Comparison of ENCODE assay signal across 10 cellular contexts in the genomic region with DNA sequence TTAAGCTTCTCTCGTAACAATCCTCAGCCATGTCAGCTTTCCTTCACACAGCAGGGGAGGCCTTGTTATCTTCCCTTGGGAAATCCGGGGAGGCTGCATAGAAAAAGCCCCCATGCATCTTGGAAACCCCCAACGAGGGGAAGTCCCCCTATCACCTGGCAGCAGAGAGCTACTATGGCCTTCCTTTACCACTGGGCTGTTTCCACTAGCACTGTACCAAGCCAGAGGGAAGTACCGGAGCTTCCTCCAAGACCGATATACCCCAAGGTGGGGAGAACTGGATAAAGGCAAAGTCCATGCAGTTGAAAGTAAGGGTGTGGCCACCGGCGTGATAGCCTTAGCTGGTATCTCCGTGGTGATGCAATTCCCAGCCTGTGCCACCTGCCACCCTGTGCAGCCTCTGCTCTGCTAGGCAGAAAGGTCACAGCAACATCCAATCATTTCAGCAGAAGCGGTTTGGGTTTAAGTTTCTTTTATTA.
DNase-seq lines count a peak whose midpoint lies in the region; ATAC-seq and TF ChIP-seq lines count a peak whose summit lies in the region.
"Had no signal": no experiment of that assay in that cellular context is flagged by ENCODE, and none has a peak within 500 bp of the region (broad histone marks: within the 10 kb centered on the region; RNA-seq: fewer than 3 reads in every experiment).

No MANE protein-coding gene starts in this region.

- CTCF ChIA-PET in HEK293 (lab: Yijun Ruan, JAX), result interaction anchor here (1.1 to 4.7 kb wide), 3 partner anchors 10 to 78 kb away, joined by 3 to 40 read pairs (median 5); no protein-coding TSS in a partner anchor

- no peak overlapping the region for H3K4me3 Mint-ChIP-seq in activated T-cell treated with anti-CD3 and anti-CD28 coated beads, Interleukin-2, amount 50 U/mL, for 24 hours

- no peaks in the 10 kb centered on the region for H3K27me3 ChIP-seq in muscle layer of duodenum (ENCODE audit: low read depth, low read length)
- H3K27me3 ChIP-seq: ascending aorta had no signal

- H3K36me3 ChIP-seq in HEK293 (ENCODE audit: control insufficient read depth in 2 of 2, insufficient read depth in 1 of 2, low read length in 2 of 2) (no peaks in the 10 kb centered on the region), muscle layer of duodenum (ENCODE audit: control insufficient read depth in 1 of 2, insufficient read depth in 2 of 2, low read length in 2 of 2) (no peaks in the 10 kb centered on the region)
- H3K36me3 ChIP-seq: ascending aorta, neutrophil had no signal

- DNase-seq in OCI-M1 (lab: John Stamatoyannopoulos, UW) (peak; percentile 43), foreskin melanocyte (no peak)
- DNase-seq in activated T-cell treated with anti-CD3 and anti-CD28 coated beads, Interleukin-2, amount 50 U/mL, for 24 hours, result no peak
- DNase-seq: MM.1S had no signal

- peaks cover 14% of the 10 kb centered on the region for H3K4me1 Mint-ChIP-seq in activated T-cell treated with anti-CD3 and anti-CD28 coated beads, Interleukin-2, amount 50 U/mL, for 24 hours (ENCODE audit: low read depth)

- H3K4me1 ChIP-seq in HEK293 (ENCODE audit: control insufficient read depth, insufficient read depth, low read length) (0 out of 2 replicates have a peak, but pooled peaks cover under 1% of the 10 kb centered on the region), muscle layer of duodenum (ENCODE audit: control insufficient read depth in 1 of 2, insufficient read depth in 2 of 2, low read length in 2 of 2) (peaks cover 4 to 10% of the 10 kb centered on the region in 2 donors)

- no peaks in the 10 kb centered on the region for H3K9me3 Mint-ChIP-seq in activated T-cell treated with anti-CD3 and anti-CD28 coated beads, Interleukin-2, amount 50 U/mL, for 24 hours

- H3K36me3 Mint-ChIP-seq in activated T-cell treated with anti-CD3 and anti-CD28 coated beads, Interleukin-2, amount 50 U/mL, for 24 hours (ENCODE audit: low read depth), result no peaks in the 10 kb centered on the region

- H3K9me3 ChIP-seq in HEK293 (ENCODE audit: control insufficient read depth, insufficient read depth, low read depth, low read length) (no peaks in the 10 kb centered on the region), muscle layer of duodenum (ENCODE audit: control insufficient read depth in 1 of 2, low read length in 2 of 2) (no peaks in the 10 kb centered on the region)
- H3K9me3 ChIP-seq: ascending aorta, neutrophil had no signal

- peak; percentile 38 for ATAC-seq in GM18861 (IDR thresholded peaks at IDR 0.05; ENCODE audit: unreplicated experiment)
- no peak for ATAC-seq in GM18867 (IDR thresholded peaks at IDR 0.05; ENCODE audit: unreplicated experiment)

- POLR2A ChIA-PET in HEK293 (lab: Yijun Ruan, JAX), result interaction anchor here (0.8 kb wide), 1 partner anchor 17 kb away, joined by 3 read pairs; no protein-coding TSS in a partner anchor

- no peak overlapping the region for H3K27ac ChIP-seq in HEK293 (ENCODE audit: extremely low read depth, low read depth, low read length)
- H3K27ac ChIP-seq in muscle layer of duodenum (ENCODE audit: low read length), result peak overlapping the region; percentile 51
- H3K27ac ChIP-seq: ascending aorta, neutrophil had no signal

- H3K4me3 ChIP-seq in HEK293 (ENCODE audit: low read depth, low read length), result no peak overlapping the region
- H3K4me3 ChIP-seq in muscle layer of duodenum (ENCODE audit: low read depth in 1 of 2, low read length in 2 of 2), result no peak overlapping the region
- H3K4me3 ChIP-seq: ascending aorta had no signal

- TF ChIP-seq CTCF in HEK293 (tag by site-specific recombination; IDR thresholded peaks at IDR 0.05), result no peak

- no peak overlapping the region for H3K27ac Mint-ChIP-seq in activated T-cell treated with anti-CD3 and anti-CD28 coated beads, Interleukin-2, amount 50 U/mL, for 24 hours

- H3K27me3 Mint-ChIP-seq in activated T-cell treated with anti-CD3 and anti-CD28 coated beads, Interleukin-2, amount 50 U/mL, for 24 hours, result peaks cover 24% of the 10 kb centered on the region

TF ChIP-seq in HEK293, 187 proteins besides CTCF, POLR2A, EP300 and RAD21 (continues in another document):
- peak; percentile 81 for TF ChIP-seq GLIS1 (tag by site-specific recombination; IDR thresholded peaks at IDR 0.05)
- TF ChIP-seq ZNF596 (tag by site-specific recombination; IDR thresholded peaks at IDR 0.05), result no peak
- TF ChIP-seq ZNF843 (tag by site-specific recombination; IDR thresholded peaks at IDR 0.05), result no peak
- no peak for TF ChIP-seq ZNF561 (tag by site-specific recombination; IDR thresholded peaks at IDR 0.05; ENCODE audit: borderline replicate concordance)
- TF ChIP-seq, protein P1, sequence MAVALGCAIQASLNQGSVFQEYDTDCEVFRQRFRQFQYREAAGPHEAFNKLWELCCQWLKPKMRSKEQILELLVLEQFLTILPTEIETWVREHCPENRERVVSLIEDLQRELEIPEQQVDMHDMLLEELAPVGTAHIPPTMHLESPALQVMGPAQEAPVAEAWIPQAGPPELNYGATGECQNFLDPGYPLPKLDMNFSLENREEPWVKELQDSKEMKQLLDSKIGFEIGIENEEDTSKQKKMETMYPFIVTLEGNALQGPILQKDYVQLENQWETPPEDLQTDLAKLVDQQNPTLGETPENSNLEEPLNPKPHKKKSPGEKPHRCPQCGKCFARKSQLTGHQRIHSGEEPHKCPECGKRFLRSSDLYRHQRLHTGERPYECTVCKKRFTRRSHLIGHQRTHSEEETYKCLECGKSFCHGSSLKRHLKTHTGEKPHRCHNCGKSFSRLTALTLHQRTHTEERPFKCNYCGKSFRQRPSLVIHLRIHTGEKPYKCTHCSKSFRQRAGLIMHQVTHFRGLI (tag by site-specific recombination; IDR thresholded peaks at IDR 0.05), result peak; percentile 34; the same call in 1 of the 2 replicates
- no peak for TF ChIP-seq ZNF707 (tag by site-specific recombination; IDR thresholded peaks at IDR 0.05)
- no peak for TF ChIP-seq GLIS2 (tag by site-specific recombination; IDR thresholded peaks at IDR 0.05)
- TF ChIP-seq, protein P2, sequence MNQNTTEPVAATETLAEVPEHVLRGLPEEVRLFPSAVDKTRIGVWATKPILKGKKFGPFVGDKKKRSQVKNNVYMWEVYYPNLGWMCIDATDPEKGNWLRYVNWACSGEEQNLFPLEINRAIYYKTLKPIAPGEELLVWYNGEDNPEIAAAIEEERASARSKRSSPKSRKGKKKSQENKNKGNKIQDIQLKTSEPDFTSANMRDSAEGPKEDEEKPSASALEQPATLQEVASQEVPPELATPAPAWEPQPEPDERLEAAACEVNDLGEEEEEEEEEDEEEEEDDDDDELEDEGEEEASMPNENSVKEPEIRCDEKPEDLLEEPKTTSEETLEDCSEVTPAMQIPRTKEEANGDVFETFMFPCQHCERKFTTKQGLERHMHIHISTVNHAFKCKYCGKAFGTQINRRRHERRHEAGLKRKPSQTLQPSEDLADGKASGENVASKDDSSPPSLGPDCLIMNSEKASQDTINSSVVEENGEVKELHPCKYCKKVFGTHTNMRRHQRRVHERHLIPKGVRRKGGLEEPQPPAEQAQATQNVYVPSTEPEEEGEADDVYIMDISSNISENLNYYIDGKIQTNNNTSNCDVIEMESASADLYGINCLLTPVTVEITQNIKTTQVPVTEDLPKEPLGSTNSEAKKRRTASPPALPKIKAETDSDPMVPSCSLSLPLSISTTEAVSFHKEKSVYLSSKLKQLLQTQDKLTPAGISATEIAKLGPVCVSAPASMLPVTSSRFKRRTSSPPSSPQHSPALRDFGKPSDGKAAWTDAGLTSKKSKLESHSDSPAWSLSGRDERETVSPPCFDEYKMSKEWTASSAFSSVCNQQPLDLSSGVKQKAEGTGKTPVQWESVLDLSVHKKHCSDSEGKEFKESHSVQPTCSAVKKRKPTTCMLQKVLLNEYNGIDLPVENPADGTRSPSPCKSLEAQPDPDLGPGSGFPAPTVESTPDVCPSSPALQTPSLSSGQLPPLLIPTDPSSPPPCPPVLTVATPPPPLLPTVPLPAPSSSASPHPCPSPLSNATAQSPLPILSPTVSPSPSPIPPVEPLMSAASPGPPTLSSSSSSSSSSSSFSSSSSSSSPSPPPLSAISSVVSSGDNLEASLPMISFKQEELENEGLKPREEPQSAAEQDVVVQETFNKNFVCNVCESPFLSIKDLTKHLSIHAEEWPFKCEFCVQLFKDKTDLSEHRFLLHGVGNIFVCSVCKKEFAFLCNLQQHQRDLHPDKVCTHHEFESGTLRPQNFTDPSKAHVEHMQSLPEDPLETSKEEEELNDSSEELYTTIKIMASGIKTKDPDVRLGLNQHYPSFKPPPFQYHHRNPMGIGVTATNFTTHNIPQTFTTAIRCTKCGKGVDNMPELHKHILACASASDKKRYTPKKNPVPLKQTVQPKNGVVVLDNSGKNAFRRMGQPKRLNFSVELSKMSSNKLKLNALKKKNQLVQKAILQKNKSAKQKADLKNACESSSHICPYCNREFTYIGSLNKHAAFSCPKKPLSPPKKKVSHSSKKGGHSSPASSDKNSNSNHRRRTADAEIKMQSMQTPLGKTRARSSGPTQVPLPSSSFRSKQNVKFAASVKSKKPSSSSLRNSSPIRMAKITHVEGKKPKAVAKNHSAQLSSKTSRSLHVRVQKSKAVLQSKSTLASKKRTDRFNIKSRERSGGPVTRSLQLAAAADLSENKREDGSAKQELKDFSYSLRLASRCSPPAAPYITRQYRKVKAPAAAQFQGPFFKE (tag by site-specific recombination; IDR thresholded peaks at IDR 0.05; ENCODE audit: borderline replicate concordance), result no peak
- no peak for TF ChIP-seq ZNF76 (tag by site-specific recombination; IDR thresholded peaks at IDR 0.05; ENCODE audit: borderline replicate concordance, low read depth)
- no peak for TF ChIP-seq ZNF274 (IDR thresholded peaks at IDR 0.05; ENCODE audit: low read length)
- TF ChIP-seq ZNF274 (tag by site-specific recombination; IDR thresholded peaks at IDR 0.05; ENCODE audit: borderline replicate concordance), result no peak
